ENCODE assay signal across 10 cellular contexts in the genomic region with DNA sequence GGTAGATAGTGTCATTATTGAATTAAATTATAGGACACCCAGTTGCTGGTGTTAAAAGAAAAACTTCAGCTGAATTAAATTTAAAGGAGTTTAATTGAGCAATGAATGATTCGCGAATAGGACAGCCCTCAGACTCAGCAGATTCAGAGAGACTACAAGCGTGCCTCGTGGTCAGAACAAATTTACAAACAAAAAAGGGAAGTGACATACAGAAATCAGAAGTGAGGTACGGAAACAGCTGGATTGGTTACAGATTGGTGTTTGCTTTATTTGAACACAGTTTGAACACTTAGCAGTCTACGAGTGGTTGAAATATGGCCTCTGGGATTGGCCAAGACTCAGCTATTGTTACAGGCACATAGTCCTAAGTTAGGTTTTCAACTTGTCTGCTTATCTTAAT. TPM values are rescaled to one million over a fixed set of nuclear protein-coding genes. Genes with fewer than 3 reads are reported as not detected.
A peak's percentile ranks its signal among the peaks of the same experiment; 100 is the strongest.
DNase-seq lines count a peak whose midpoint lies in the region; ATAC-seq lines count a peak whose summit lies in the region.
"Had no signal": no experiment of that assay in that cellular context is flagged by ENCODE, and none has a peak within 500 bp of the region (broad histone marks: within the 10 kb centered on the region; RNA-seq: fewer than 3 reads in every experiment).

No MANE protein-coding gene starts in this region.

- no peaks in the 10 kb centered on the region for H3K4me1 Mint-ChIP-seq in activated T-helper 17 cell treated with anti-CD3 and anti-CD28 coated beads, Interleukin-2, amount 50 U/mL, for 72 hours

- ATAC-seq in GM18861 (IDR thresholded peaks at IDR 0.05; ENCODE audit: unreplicated experiment) (peak; percentile 99), HG02588 (IDR thresholded peaks at IDR 0.05; ENCODE audit: unreplicated experiment) (peak; percentile 94), HG03558 (IDR thresholded peaks at IDR 0.05; ENCODE audit: extremely low read depth, unreplicated experiment) (peak; percentile 86)
- ATAC-seq in activated T-helper 17 cell treated with anti-CD3 and anti-CD28 coated beads, Interleukin-2, amount 50 U/mL, for 72 hours (replicated peaks), result no peak

- H3K36me3 Mint-ChIP-seq in activated T-helper 17 cell treated with anti-CD3 and anti-CD28 coated beads, Interleukin-2, amount 50 U/mL, for 72 hours (ENCODE audit: low read depth), result no peaks in the 10 kb centered on the region

- DNase-seq in germinal center (ENCODE audit: low spot score), result peak; percentile 21
- no peak for DNase-seq in stimulated activated CD8-positive, alpha-beta memory T cell treated with anti-CD3 and anti-CD28 coated beads, Interleukin-4, amount 100 ng/mL, for 48 hours
- no peak for DNase-seq in activated CD4-positive, alpha-beta T cell treated with anti-CD3 and anti-CD28 coated beads, Interleukin-2, amount 50 U/mL, for 1 hour
- DNase-seq in NCI-H2081 (lab: John Stamatoyannopoulos, UW), result no peak
- DNase-seq: mammary epithelial cell, NCI-H526 had no signal

- no peak overlapping the region for H3K4me3 Mint-ChIP-seq in activated T-helper 17 cell treated with anti-CD3 and anti-CD28 coated beads, Interleukin-2, amount 50 U/mL, for 72 hours

- H3K27ac Mint-ChIP-seq in activated T-helper 17 cell treated with anti-CD3 and anti-CD28 coated beads, Interleukin-2, amount 50 U/mL, for 72 hours, result no peak overlapping the region

- peaks cover 21% of the 10 kb centered on the region for H3K27me3 Mint-ChIP-seq in activated T-helper 17 cell treated with anti-CD3 and anti-CD28 coated beads, Interleukin-2, amount 50 U/mL, for 72 hours

- no peaks in the 10 kb centered on the region for H3K9me3 Mint-ChIP-seq in activated T-helper 17 cell treated with anti-CD3 and anti-CD28 coated beads, Interleukin-2, amount 50 U/mL, for 72 hours

RNA-seq across cellular contexts. Expression of gene TNFRSF21, which starts 25.8 kb away (rescaled TPM):
- total RNA-seq in activated T-helper 17 cell treated with anti-CD3 and anti-CD28 coated beads, Interleukin-2, amount 50 U/mL, for 72 hours, result under 1 TPM; 0.41 to 0.74 TPM
